Comparison of ENCODE assay signal across 16 cellular contexts in the genomic region with DNA sequence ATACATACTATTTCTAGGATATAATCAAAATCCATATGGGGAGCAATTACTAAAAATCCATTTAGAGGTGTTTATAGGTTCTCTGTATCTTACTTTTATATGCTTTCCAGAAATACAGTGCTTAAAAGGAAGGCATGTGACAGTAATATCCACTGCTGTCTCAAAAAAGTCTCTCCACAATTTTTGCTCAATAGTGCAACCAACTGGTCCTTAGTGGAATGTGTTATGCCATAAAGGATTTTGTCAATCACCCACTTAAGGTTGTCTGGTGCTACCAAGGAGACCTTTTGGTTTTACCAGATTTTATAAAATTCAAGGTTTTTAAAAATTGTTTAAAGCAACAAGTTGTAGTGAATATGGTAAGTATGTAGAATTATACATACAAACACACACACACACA.
A peak's percentile ranks its signal among the peaks of the same experiment; 100 is the strongest.
DNase-seq lines count a peak whose midpoint lies in the region; ATAC-seq and TF ChIP-seq lines count a peak whose summit lies in the region.
"Had no signal": no experiment of that assay in that cellular context is flagged by ENCODE, and none has a peak within 500 bp of the region (broad histone marks: within the 10 kb centered on the region; RNA-seq: fewer than 3 reads in every experiment).

No MANE protein-coding gene starts in this region.

- intact Hi-C loops in cardiac septum (cut with DNase I) = no loop called here

- no peaks in the 10 kb centered on the region for H3K9me3 ChIP-seq in cardiac muscle cell (ENCODE audit: low read depth)
- no peaks in the 10 kb centered on the region for H3K9me3 ChIP-seq in RWPE2 (ENCODE audit: severe bottlenecking)
- H3K9me3 ChIP-seq: Caco-2, thoracic aorta had no signal

- H3K27me3 ChIP-seq in cardiac muscle cell = no peaks in the 10 kb centered on the region
- no peaks in the 10 kb centered on the region for H3K27me3 ChIP-seq in RWPE2 (ENCODE audit: insufficient read depth, poor library complexity, severe bottlenecking)

- H3K36me3 ChIP-seq in cardiac muscle cell (no peaks in the 10 kb centered on the region), RWPE2 (ENCODE audit: low read depth) (no peaks in the 10 kb centered on the region)
- H3K36me3 ChIP-seq: thoracic aorta had no signal

- no peaks in the 10 kb centered on the region for H3K4me1 ChIP-seq in cardiac muscle cell (ENCODE audit: low read depth)
- H3K4me1 ChIP-seq in RWPE2 (ENCODE audit: insufficient read depth, poor library complexity, severe bottlenecking) = no peaks in the 10 kb centered on the region
- H3K4me1 ChIP-seq: Caco-2 had no signal

- DNase-seq in cardiac muscle cell (ENCODE audit: low read depth in 1 of 2, low spot score in 1 of 2) (peak in 1 of 2 donors; percentile 32), cardiac septum (ENCODE audit: low spot score) (no peak), RWPE2 (ENCODE audit: low spot score) (no peak), fibroblast of the aortic adventitia (ENCODE audit: low read depth) (peak; percentile 38), stromal cell of bone marrow (ENCODE audit: low read depth) (peak; percentile 21), cerebellum (ENCODE audit: low spot score) (no peak), NOMO-1 treated with dmso at 0.1 percent for 144 hours (lab: John Stamatoyannopoulos, UW; ENCODE audit: unreplicated experiment) (no peak)
- DNase-seq: activated CD4-positive, alpha-beta T cell treated with anti-CD3 and anti-CD28 coated beads, Interleukin-2, amount 50 U/mL, for 48 hours; activated naive CD8-positive, alpha-beta T cell treated with anti-CD3 and anti-CD28 coated beads for 36 hours; activated T-cell treated with anti-CD3 and anti-CD28 coated beads, Interleukin-2, amount 50 U/mL, for 4 hours; Caco-2; left ventricle myocardium superior; MM.1S; natural killer cell had no signal

- H3K4me3 ChIP-seq in cardiac muscle cell (no peak overlapping the region), RWPE2 (ENCODE audit: severe bottlenecking) (no peak overlapping the region), fibroblast of the aortic adventitia (ENCODE audit: low read depth, low read length) (no peak overlapping the region)
- H3K4me3 ChIP-seq: thoracic aorta had no signal

- H3K27ac ChIP-seq in cardiac muscle cell (no peak overlapping the region), RWPE2 (ENCODE audit: poor library complexity, severe bottlenecking) (no peak overlapping the region)
- H3K27ac ChIP-seq: thoracic aorta had no signal

- TF ChIP-seq CTCF in cardiac muscle cell (IDR thresholded peaks at IDR 0.05; ENCODE audit: low read depth, low read length) (peak; percentile 19), RWPE2 (IDR thresholded peaks at IDR 0.05; ENCODE audit: poor library complexity, severe bottlenecking) (peak; percentile 37), fibroblast of the aortic adventitia (IDR thresholded peaks at IDR 0.05; ENCODE audit: insufficient read depth, low read length) (peak; percentile 12)

- no peak for ATAC-seq in RWPE2 (ENCODE audit: low read depth)
- ATAC-seq in GM18502 (IDR thresholded peaks at IDR 0.05; ENCODE audit: poor library complexity, unreplicated experiment) = no peak
- ATAC-seq: activated T-cell treated with anti-CD3 and anti-CD28 coated beads, Interleukin-2, amount 50 U/mL, for 4 hours; left ventricle myocardium superior; natural killer cell had no signal

Comparison
In these comparisons a context has a peak if more than half of its experiments do, and no peak if none do; other contexts are left out.
1. DNase-seq: peak in fibroblast of the aortic adventitia (single experiment) and stromal cell of bone marrow (single experiment); none in cardiac septum (single experiment), RWPE2 (single experiment), cerebellum (single experiment) and NOMO-1 treated with dmso at 0.1 percent for 144 hours (single experiment).
2. Peak in every context shown above with its lines, with median percentiles within 50 percentile points of each other: CTCF ChIP-seq.